Comparison of ENCODE assay signal across 8 cellular contexts in the genomic region with DNA sequence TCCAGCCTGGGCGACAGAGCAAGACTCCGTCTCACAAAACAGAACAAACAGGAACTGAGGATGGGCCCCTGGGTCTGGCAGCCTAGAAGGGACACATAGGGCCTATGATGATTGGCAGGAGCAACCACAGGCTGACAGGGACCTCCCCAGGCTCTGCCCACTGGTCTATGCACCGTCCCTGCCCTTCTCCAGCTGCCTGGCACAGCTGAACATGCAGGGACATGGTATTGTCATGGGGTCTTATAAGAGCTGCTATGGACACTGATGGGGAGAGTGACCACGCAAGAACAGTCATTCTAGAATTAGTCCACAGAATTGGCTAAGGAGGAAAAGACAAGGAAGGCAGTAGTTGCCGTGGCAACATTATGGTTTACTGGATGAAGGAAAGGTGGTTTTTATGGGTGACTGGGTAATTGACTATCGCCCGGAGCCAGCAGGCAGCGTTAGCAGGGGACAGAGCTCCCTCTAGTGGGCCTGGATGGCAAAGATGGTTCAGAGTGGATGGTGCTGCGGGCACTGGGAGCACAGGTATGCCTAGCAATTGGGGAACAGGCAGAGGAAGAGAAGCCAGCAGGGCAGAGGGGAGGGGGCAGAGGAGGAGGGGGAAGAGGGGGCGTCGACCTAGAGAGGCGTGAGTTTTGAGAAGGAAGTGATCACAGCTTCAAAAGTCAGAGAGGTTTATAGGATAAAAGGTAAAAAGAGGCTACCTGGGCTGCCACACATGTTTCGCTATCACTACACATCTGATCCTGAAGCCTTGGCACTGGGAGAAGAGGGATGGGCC. TPM values are rescaled to one million over a fixed set of nuclear protein-coding genes. Genes with fewer than 3 reads are reported as not detected.
DNase-seq lines count a peak whose midpoint lies in the region; ATAC-seq and TF ChIP-seq lines count a peak whose summit lies in the region.

No MANE protein-coding gene starts in this region.

- H3K27ac Mint-ChIP-seq in T-helper 17 cell: peak overlapping the region; percentile 68

- 15 to 19% (median 17%) methylated on average over 13 of the region's 13 CpGs for WGBS in spleen, 5 donors

- peak overlapping the region in 1 of 8 donors; percentile 13 for H3K4me3 ChIP-seq in spleen

- DNase-seq in GM04503 (ENCODE audit: low read depth) (peak; percentile 21), NCI-H2029 (lab: John Stamatoyannopoulos, UW) (peak; percentile 68), T-helper 17 cell (peak; percentile 59 to 84 (median 62)), amniotic stem cell (lab: John Stamatoyannopoulos, UW) (peak; percentile 38), hypothalamus (lab: John Stamatoyannopoulos, UW) (peak in 49 of 51 donors; percentile 3 to 79 (median 46)), spleen (peak; percentile 90), mesenteric fat pad (ENCODE audit: low spot score) (no peak)

- peaks cover 16% of the 10 kb centered on the region for H3K27me3 Mint-ChIP-seq in T-helper 17 cell

- intact Hi-C loops in spleen (cut with DNase I; ENCODE audit: low total_unique reads): no loop called here

- no peaks in the 10 kb centered on the region for H3K36me3 ChIP-seq in spleen

- peak overlapping the region in 1 of 8 donors; percentile 45 for H3K27ac ChIP-seq in spleen

- no peak for TF ChIP-seq POLR2A in spleen (IDR thresholded peaks at IDR 0.05)

- H3K36me3 Mint-ChIP-seq in T-helper 17 cell (ENCODE audit: low read depth): peaks cover 2% of the 10 kb centered on the region

- peaks cover 6% of the 10 kb centered on the region for H3K4me1 Mint-ChIP-seq in T-helper 17 cell

- peaks cover 0 to 10% (median 0%) of the 10 kb centered on the region in 7 donors for H3K27me3 ChIP-seq in spleen (replicated peaks in 1 of 7)

- H3K4me1 ChIP-seq in spleen: peaks cover 0 to 13% (median 7%) of the 10 kb centered on the region in 6 donors

- peak; percentile 80 for ATAC-seq in HG02678 (IDR thresholded peaks at IDR 0.05; ENCODE audit: unreplicated experiment)
- peak; percentile 100 for ATAC-seq in T-helper 17 cell

- H3K4me3 Mint-ChIP-seq in T-helper 17 cell: no peak overlapping the region

- H3K9me3 ChIP-seq in T-helper 17 cell (ENCODE audit: control insufficient read depth, low read length, poor library complexity, severe bottlenecking) (no peaks in the 10 kb centered on the region), spleen (no peaks in the 10 kb centered on the region)

- peak; percentile 51 to 87 (median 80) for TF ChIP-seq CTCF in spleen (IDR thresholded peaks at IDR 0.05 in 8 of 11, conservative IDR thresholded peaks at IDR 0.05 in 3 of 11)

RNA-seq across cellular contexts. Expression of a gene that starts 7.8 kb away (rescaled TPM):
- total RNA-seq in T-helper 17 cell (10 to 100 TPM; 38.4 to 46.6 TPM), spleen (10 to 100 TPM; 34.9 to 82.2 (median 52.2) TPM), mesenteric fat pad (48.2 TPM)
- polyA plus RNA-seq in spleen: 10 to 100 TPM in 1 of 3 donors, 1 to 10 TPM in 2; 5.0 to 16.0 (median 6.3) TPM

RNA-seq across cellular contexts. Expression of a gene that starts 49.4 kb away (rescaled TPM):
- total RNA-seq in T-helper 17 cell: 1 to 10 TPM in 1 of 2 donors, under 1 TPM in 1; 0.32 to 2.5 TPM
- 10 to 100 TPM in 3 of 7 donors, 1 to 10 TPM in 4; 2.3 to 46.4 (median 8.0) TPM for total RNA-seq in spleen
- 1 to 10 TPM; 2.2 to 4.6 (median 2.6) TPM for polyA plus RNA-seq in spleen
- total RNA-seq in mesenteric fat pad: 130 TPM

RNA-seq across cellular contexts. Expression of a gene that starts 57.6 kb away (rescaled TPM):
- total RNA-seq in T-helper 17 cell (not detected), spleen (not detected), mesenteric fat pad (0.35 TPM)
- not detected for polyA plus RNA-seq in spleen
